In the genomic region with DNA sequence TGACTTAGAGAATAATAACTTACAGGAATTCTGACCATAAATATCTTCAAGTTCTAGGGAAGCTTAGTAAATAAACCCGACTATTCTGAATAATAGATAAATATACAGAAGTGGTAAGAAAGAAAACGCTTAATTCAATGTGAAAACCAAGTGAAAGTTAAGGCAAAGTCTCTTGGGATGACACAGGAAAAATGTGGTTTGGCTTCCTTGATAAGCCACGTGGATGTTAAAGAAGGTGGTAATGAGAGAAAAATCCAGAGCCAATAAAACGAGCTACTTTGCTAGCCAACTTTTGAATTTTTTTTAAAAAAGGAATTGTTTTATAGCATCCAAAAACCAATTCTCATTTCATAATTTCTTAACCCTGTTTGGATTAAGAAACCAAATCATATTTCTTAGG, we compare ENCODE assay signal across 24 cellular contexts.
DNase-seq lines count a peak whose midpoint lies in the region; ATAC-seq, FAIRE-seq and TF ChIP-seq lines count a peak whose summit lies in the region.
"Had no signal": no experiment of that assay in that cellular context is flagged by ENCODE, and none has a peak within 500 bp of the region (broad histone marks: within the 10 kb centered on the region; RNA-seq: fewer than 3 reads in every experiment).

No MANE protein-coding gene starts in this region.

- DNase-seq in LHCN-M2 (ENCODE audit: low read depth): peak; percentile 18
- no peak for DNase-seq in GM12878 (ENCODE audit: low read depth, low spot score)
- DNase-seq in mesenchymal stem cell: no peak
- DNase-seq in sigmoid colon: no peak
- no peak for DNase-seq in posterior cingulate gyrus
- no peak for DNase-seq in SK-N-DZ (ENCODE audit: low spot score)
- no peak for DNase-seq in NCI-H128 (lab: John Stamatoyannopoulos, UW; ENCODE audit: unreplicated experiment)
- DNase-seq: Calu3; CD4-positive, alpha-beta memory T cell; DMS153; IMR-90; MV-4-11; NCI-H1694 treated with DMSO at 0.1 percent for 48 hours; NCI-H2107; NCI-H2227 treated with DMSO at 0.1 percent for 48 hours; NCI-H510A; NK-92 treated with Interleukin-12 subunit alpha and Interleukin-12 subunit beta, amount 100 ng/mL, for 24 hours; Peyer's patch had no signal

- POLR2A ChIA-PET in GM12878 (lab: Charles Lee): interaction anchor here (0.6 to 3.6 kb wide), 8 partner anchors 9 to 135 kb away, joined by 3 to 24 read pairs (median 4); no protein-coding TSS in a partner anchor

- H3K79me1 ChIP-seq in mesenchymal stem cell (replicated peaks; ENCODE audit: low read length, poor library complexity, severe bottlenecking): no peaks in the 10 kb centered on the region

- no peak overlapping the region for H4K91ac ChIP-seq in mesenchymal stem cell (ENCODE audit: low read length)

- WGBS in GM12878 (ENCODE audit: insufficient coverage, insufficient replicate concordance, low lambda C conversion rate, missing lambda C conversion rate): 70% methylated on average over 4 of the region's 4 CpGs
- 78% methylated on average over 2 of the region's 4 CpGs for WGBS in mesenchymal stem cell
- 71 to 80% methylated on average over 4 of the region's 4 CpGs for WGBS in sigmoid colon, 2 donors

- TF ChIP-seq RAD21 in GM12878 (IDR thresholded peaks at IDR 0.05; ENCODE audit: insufficient read depth, low read depth, low read length): no peak

- TF ChIP-seq EP300 in GM12878 (IDR thresholded peaks at IDR 0.05; ENCODE audit: borderline replicate concordance in 1 of 2, control insufficient read depth in 1 of 2, low read depth in 2 of 2, low read length in 2 of 2): no peak
- TF ChIP-seq EP300 in sigmoid colon (IDR thresholded peaks at IDR 0.05): no peak

- peak overlapping the region; percentile 49 for H3K4me2 ChIP-seq in BLaER1
- peak overlapping the region; percentile 56 for H3K4me2 ChIP-seq in GM12878 (ENCODE audit: control insufficient read depth, insufficient read depth)
- H3K4me2 ChIP-seq in mesenchymal stem cell (ENCODE audit: low read length, poor library complexity, severe bottlenecking): no peak overlapping the region
- H3K4me2 ChIP-seq: KMS-11 had no signal

- H2BK15ac ChIP-seq in mesenchymal stem cell (ENCODE audit: low read depth, poor library complexity, severe bottlenecking): no peak overlapping the region

- H3K4me1 ChIP-seq in BLaER1 (peaks cover 21% of the 10 kb centered on the region), GM12878 (ENCODE audit: control insufficient read depth, insufficient read depth, low read length) (peaks cover 39% of the 10 kb centered on the region), mesenchymal stem cell (ENCODE audit: control insufficient read depth, insufficient read depth, low read depth, low read length) (no peaks in the 10 kb centered on the region), sigmoid colon (peaks cover 0 to 14% (median 7%) of the 10 kb centered on the region in 4 donors)
- H3K4me1 ChIP-seq: Peyer's patch had no signal

- H3K9me3 ChIP-seq in BLaER1: no peaks in the 10 kb centered on the region
- H3K9me3 ChIP-seq in GM12878 (replicated peaks; ENCODE audit: control insufficient read depth, insufficient read depth, low read length): no peaks in the 10 kb centered on the region; the same call in 2 of the 3 replicates
- H3K9me3 ChIP-seq in mesenchymal stem cell (ENCODE audit: control insufficient read depth, low read length): no peaks in the 10 kb centered on the region
- H3K9me3 ChIP-seq in sigmoid colon: no peaks in the 10 kb centered on the region
- H3K9me3 ChIP-seq: Peyer's patch had no signal

- H2BK12ac ChIP-seq in mesenchymal stem cell (ENCODE audit: low read length in 2 of 2): no peak overlapping the region

- TF ChIP-seq CTCF in GM12878 (IDR thresholded peaks at IDR 0.05 in 2 of 3, conservative IDR thresholded peaks at IDR 0.05 in 1 of 3; ENCODE audit: control insufficient read depth in 2 of 3, extremely low read depth in 1 of 3, insufficient read depth in 1 of 3, low read depth in 3 of 3, low read length in 3 of 3) (no peak), sigmoid colon (IDR thresholded peaks at IDR 0.05) (no peak)

- H2AK5ac ChIP-seq in mesenchymal stem cell (ENCODE audit: low read length, severe bottlenecking): no peak overlapping the region

- in situ Hi-C loops in GM12878 (cut with MboI): no loop called here

- intact Hi-C loops in GM12878 (cut with micrococcal nuclease; ENCODE audit: unreplicated experiment): loop anchor here (5.0 kb wide), 1 partner anchor 73 kb away; no protein-coding TSS in a partner anchor
- intact Hi-C loops in sigmoid colon (cut with DNase I): no loop called here
- intact Hi-C loops in posterior cingulate gyrus (cut with DNase I): no loop called here

- no peak overlapping the region for H3K23ac ChIP-seq in mesenchymal stem cell (ENCODE audit: low read length in 2 of 2)

- CTCF ChIA-PET in GM12878 (lab: Yijun Ruan, JAX): interaction anchor here (0.8 to 1.7 kb wide), 8 partner anchors 9 to 567 kb away, joined by 3 to 6 read pairs (median 3); no protein-coding TSS in a partner anchor

- H3K4me3 ChIP-seq in BLaER1: no peak overlapping the region
- H3K4me3 ChIP-seq in GM12878: no peak overlapping the region
- no peak overlapping the region for H3K4me3 ChIP-seq in mesenchymal stem cell (ENCODE audit: insufficient read depth in 1 of 2, low read depth in 1 of 2, low read length in 2 of 2)
- no peak overlapping the region for H3K4me3 ChIP-seq in sigmoid colon
- H3K4me3 ChIP-seq: Peyer's patch had no signal

- H3K9ac ChIP-seq in BLaER1: no peak overlapping the region
- no peak overlapping the region for H3K9ac ChIP-seq in GM12878 (ENCODE audit: control insufficient read depth, insufficient read depth, low read length)
- H3K9ac ChIP-seq in mesenchymal stem cell (ENCODE audit: low read length): peak overlapping the region; percentile 8
- H3K9ac ChIP-seq: KMS-11 had no signal

- FAIRE-seq in GM12878 (lab: Jason Lieb, UNC): no peak
- FAIRE-seq: H1, HTR-8/SVneo had no signal

- RAD21 ChIA-PET in GM12878 (lab: Charles Lee; ENCODE audit: unreplicated experiment): interaction anchor here (0.6 to 9.6 kb wide), 8 partner anchors 13 to 160 kb away, joined by 3 to 74 read pairs (median 4); no protein-coding TSS in a partner anchor

- H3K27ac ChIP-seq in BLaER1: no peak overlapping the region
- H3K27ac ChIP-seq in GM12878 (ENCODE audit: control insufficient read depth, insufficient read depth): no peak overlapping the region
- H3K27ac ChIP-seq in mesenchymal stem cell (ENCODE audit: low read length, poor library complexity, severe bottlenecking): no peak overlapping the region
- no peak overlapping the region for H3K27ac ChIP-seq in sigmoid colon
- H3K27ac ChIP-seq: KMS-11, Peyer's patch had no signal

- H2BK120ac ChIP-seq in mesenchymal stem cell (ENCODE audit: low read depth, low read length): no peak overlapping the region

- no peak overlapping the region for H3K4ac ChIP-seq in mesenchymal stem cell (ENCODE audit: low read depth in 1 of 2, low read length in 2 of 2)

- H4K8ac ChIP-seq in mesenchymal stem cell (ENCODE audit: low read length): no peak overlapping the region

- ATAC-seq in GM12878: no peak
- ATAC-seq: HCT116, Right ventricle myocardium inferior had no signal

- peaks cover 3% of the 10 kb centered on the region for H3K79me2 ChIP-seq in GM12878 (ENCODE audit: control insufficient read depth, insufficient read depth, low read length)

- H3K27me3 ChIP-seq in BLaER1 (no peaks in the 10 kb centered on the region), GM12878 (replicated peaks in 1 of 2; ENCODE audit: control insufficient read depth in 2 of 2, insufficient read depth in 2 of 2, low read length in 1 of 2) (no peaks in the 10 kb centered on the region), mesenchymal stem cell (ENCODE audit: control insufficient read depth in 1 of 2, insufficient read depth in 1 of 2, low read length in 2 of 2) (no peaks in the 10 kb centered on the region), sigmoid colon (no peaks in the 10 kb centered on the region)
- H3K27me3 ChIP-seq: Peyer's patch had no signal

- SMC1A ChIA-PET in GM12878 (lab: Charles Lee; ENCODE audit: uncharacterized antibody, unreplicated experiment): interaction anchor here (0.8 to 8.1 kb wide), 15 partner anchors 9 to 160 kb away, joined by 3 to 88 read pairs (median 4); no protein-coding TSS in a partner anchor

- H2AFZ ChIP-seq in GM12878 (ENCODE audit: control insufficient read depth, low read depth, low read length) (peak overlapping the region; percentile 7; the same call in 1 of the 2 replicates), mesenchymal stem cell (ENCODE audit: low read depth, low read length) (no peak overlapping the region)

- no peak overlapping the region for H3K18ac ChIP-seq in mesenchymal stem cell (ENCODE audit: low read depth in 1 of 2, low read length in 2 of 2)

- H3K14ac ChIP-seq in mesenchymal stem cell (ENCODE audit: low read length in 2 of 2): no peak overlapping the region

- H3K36me3 ChIP-seq in BLaER1 (no peaks in the 10 kb centered on the region), GM12878 (ENCODE audit: control insufficient read depth in 2 of 2, insufficient read depth in 2 of 2, low read length in 1 of 2) (no peaks in the 10 kb centered on the region), mesenchymal stem cell (ENCODE audit: control insufficient read depth in 1 of 2, insufficient read depth in 2 of 2, low read depth in 1 of 2, low read length in 2 of 2) (no peaks in the 10 kb centered on the region), sigmoid colon (no peaks in the 10 kb centered on the region)
- H3K36me3 ChIP-seq: Peyer's patch had no signal

- BruUV-seq in GM12878 (replicated peaks; lab: Mats Ljungman, UMichigan): no TSS peak

- H4K20me1 ChIP-seq in BLaER1 (no peaks in the 10 kb centered on the region), GM12878 (ENCODE audit: control insufficient read depth, insufficient read depth) (no peaks in the 10 kb centered on the region)

- H2BK5ac ChIP-seq in mesenchymal stem cell (ENCODE audit: low read depth, low read length, poor library complexity, severe bottlenecking): no peak overlapping the region

- TF ChIP-seq POLR2A in GM12878 (IDR thresholded peaks at IDR 0.05; ENCODE audit: low read depth, low read length) (no peak), sigmoid colon (IDR thresholded peaks at IDR 0.05) (no peak)

TF ChIP-seq in GM12878, 131 proteins besides CTCF, POLR2A, EP300 and RAD21 (continues in another document):
- TF ChIP-seq NBN (IDR thresholded peaks at IDR 0.05): no peak
- TF ChIP-seq, protein P1, sequence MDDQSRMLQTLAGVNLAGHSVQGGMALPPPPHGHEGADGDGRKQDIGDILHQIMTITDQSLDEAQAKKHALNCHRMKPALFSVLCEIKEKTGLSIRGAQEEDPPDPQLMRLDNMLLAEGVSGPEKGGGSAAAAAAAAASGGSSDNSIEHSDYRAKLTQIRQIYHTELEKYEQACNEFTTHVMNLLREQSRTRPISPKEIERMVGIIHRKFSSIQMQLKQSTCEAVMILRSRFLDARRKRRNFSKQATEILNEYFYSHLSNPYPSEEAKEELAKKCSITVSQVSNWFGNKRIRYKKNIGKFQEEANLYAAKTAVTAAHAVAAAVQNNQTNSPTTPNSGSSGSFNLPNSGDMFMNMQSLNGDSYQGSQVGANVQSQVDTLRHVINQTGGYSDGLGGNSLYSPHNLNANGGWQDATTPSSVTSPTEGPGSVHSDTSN (IDR thresholded peaks at IDR 0.05; ENCODE audit: insufficient replicate concordance, low read depth, low read length): no peak
- TF ChIP-seq MTA2 (IDR thresholded peaks at IDR 0.05; ENCODE audit: low read depth): no peak
- no peak for TF ChIP-seq SIX5 (IDR thresholded peaks at IDR 0.05; ENCODE audit: low read depth, low read length, severe bottlenecking)
- no peak for TF ChIP-seq ZNF274 (IDR thresholded peaks at IDR 0.05; ENCODE audit: insufficient read depth, insufficient read length)
